Comparison of ENCODE assay signal across 18 cellular contexts in genomic region chr12:88726806-88727722, GRCh38.
DNase-seq lines count a peak whose midpoint lies in the region; ATAC-seq, FAIRE-seq and TF ChIP-seq lines count a peak whose summit lies in the region.
"Had no signal": no experiment of that assay in that cellular context is flagged by ENCODE, and none has a peak within 500 bp of the region (broad histone marks: within the 10 kb centered on the region; RNA-seq: fewer than 3 reads in every experiment).

No MANE protein-coding gene starts in this region.

- CTCF ChIA-PET in HepG2 (lab: Yijun Ruan, JAX; ENCODE audit: low intra/inter-chr PET ratio, low total read pairs) = no interaction called here
- CTCF ChIA-PET in RWPE1 (lab: Yijun Ruan, JAX) = interaction anchor here (0.7 kb wide), 1 partner anchor 701 kb away, joined by 4 read pairs; no protein-coding TSS in a partner anchor

- H3K36me3 ChIP-seq in HepG2 (replicated peaks in 1 of 2; ENCODE audit: control insufficient read depth in 1 of 2, insufficient read depth in 2 of 2, low read length in 2 of 2) = no peaks in the 10 kb centered on the region
- H3K36me3 ChIP-seq in right lobe of liver = no peaks in the 10 kb centered on the region
- H3K36me3 ChIP-seq in fibroblast of lung (ENCODE audit: control insufficient read depth, insufficient read depth, low read length) = no peaks in the 10 kb centered on the region
- H3K36me3 ChIP-seq in skeletal muscle satellite cell (ENCODE audit: insufficient read depth, low read length) = no peaks in the 10 kb centered on the region
- H3K36me3 ChIP-seq in gastrocnemius medialis = no peaks in the 10 kb centered on the region
- H3K36me3 ChIP-seq: BLaER1, suprapubic skin, vagina had no signal

- no TSS peak for BruUV-seq in HepG2 (replicated peaks; lab: Mats Ljungman, UMichigan)

- H4K20me1 ChIP-seq in HepG2 (ENCODE audit: insufficient read depth, low read length) = no peaks in the 10 kb centered on the region
- H4K20me1 ChIP-seq in fibroblast of lung (ENCODE audit: control insufficient read depth, extremely low read depth, insufficient read depth, low read length) = no peaks in the 10 kb centered on the region
- H4K20me1 ChIP-seq: BLaER1 had no signal

- WGBS in HepG2 (ENCODE audit: low lambda C conversion rate) = 30% methylated on average over 3 of the region's 3 CpGs
- 77% methylated on average over 2 of the region's 3 CpGs for WGBS in right lobe of liver (ENCODE audit: insufficient coverage, low coverage, low lambda C conversion rate, missing lambda C conversion rate)

- TF ChIP-seq CTCF in HepG2 (CRISPR knock-in tag; IDR thresholded peaks at IDR 0.05) = no peak
- no peak for TF ChIP-seq CTCF in right lobe of liver (IDR thresholded peaks at IDR 0.05)
- no peak for TF ChIP-seq CTCF in RWPE1 (conservative IDR thresholded peaks at IDR 0.05; ENCODE audit: low read depth)
- no peak for TF ChIP-seq CTCF in fibroblast of lung (conservative IDR thresholded peaks at IDR 0.05 in 1 of 2, IDR thresholded peaks at IDR 0.05 in 1 of 2; ENCODE audit: low read depth in 1 of 2, low read length in 2 of 2)
- no peak for TF ChIP-seq CTCF in gastrocnemius medialis (IDR thresholded peaks at IDR 0.05 in 4 of 5, conservative IDR thresholded peaks at IDR 0.05 in 1 of 5)

- DNase-seq in HepG2 (ENCODE audit: low spot score) = no peak
- no peak for DNase-seq in right lobe of liver
- DNase-seq in RWPE1 (ENCODE audit: low spot score) = peak; percentile 8
- peak; percentile 32 to 39 for DNase-seq in fibroblast of lung (ENCODE audit: low read depth in 2 of 2)
- DNase-seq in left lobe of liver (ENCODE audit: low spot score) = no peak
- no peak for DNase-seq in gastrocnemius medialis
- DNase-seq: 8988T, Calu3, NCI-H1092 treated with DMSO at 0.1 percent for 48 hours, NCI-H510A, right cardiac atrium had no signal

- no peak overlapping the region for H3K4me2 ChIP-seq in HepG2 (ENCODE audit: low read depth, low read length)
- peak overlapping the region; percentile 7 for H3K4me2 ChIP-seq in fibroblast of lung (ENCODE audit: extremely low read depth, insufficient read depth, low read length)
- peak overlapping the region; percentile 66 for H3K4me2 ChIP-seq in skeletal muscle satellite cell (ENCODE audit: low read length)
- H3K4me2 ChIP-seq: BLaER1 had no signal

- H3K79me2 ChIP-seq in HepG2 (ENCODE audit: insufficient read depth, low read length) = no peaks in the 10 kb centered on the region
- H3K79me2 ChIP-seq in fibroblast of lung (ENCODE audit: control insufficient read depth, insufficient read depth, low read length) = no peaks in the 10 kb centered on the region

- H3K9me3 ChIP-seq in HepG2 (ENCODE audit: low read length) (no peaks in the 10 kb centered on the region), right lobe of liver (no peaks in the 10 kb centered on the region), fibroblast of lung (ENCODE audit: control insufficient read depth, insufficient read depth, low read depth, low read length) (no peaks in the 10 kb centered on the region), skeletal muscle satellite cell (replicated peaks; ENCODE audit: low read length) (no peaks in the 10 kb centered on the region), gastrocnemius medialis (no peaks in the 10 kb centered on the region)
- H3K9me3 ChIP-seq: BLaER1, suprapubic skin, vagina had no signal

- in situ Hi-C loops in HepG2 (cut with HindIII; ENCODE audit: extremely low pct_ligation_motif_present, low pct_unique_long_range_greater_than_20kb) (no loop called here), gastrocnemius medialis (cut with MboI; ENCODE audit: low sequenced_read_pairs in 4 of 4) (no loop called here)

- no peak for TF ChIP-seq RAD21 in HepG2 (CRISPR knock-in tag; IDR thresholded peaks at IDR 0.05)

- no peaks in the 10 kb centered on the region; a peak in 1 of 5 replicates for H3K27me3 ChIP-seq in HepG2 (ENCODE audit: control insufficient read depth in 1 of 2, insufficient read depth in 2 of 2, low read length in 2 of 2)
- no peaks in the 10 kb centered on the region for H3K27me3 ChIP-seq in right lobe of liver
- H3K27me3 ChIP-seq in fibroblast of lung (ENCODE audit: control insufficient read depth, insufficient read depth, low read length) = no peaks in the 10 kb centered on the region
- no peaks in the 10 kb centered on the region for H3K27me3 ChIP-seq in skeletal muscle satellite cell (ENCODE audit: control insufficient read depth, insufficient read depth, low read length)
- no peaks in the 10 kb centered on the region for H3K27me3 ChIP-seq in gastrocnemius medialis
- H3K27me3 ChIP-seq: BLaER1, suprapubic skin, vagina had no signal

- no peak overlapping the region for H3K4me3 ChIP-seq in HepG2 (replicated peaks in 1 of 3; ENCODE audit: insufficient read depth in 1 of 3, low read depth in 2 of 3, low read length in 3 of 3)
- H3K4me3 ChIP-seq in right lobe of liver = no peak overlapping the region
- H3K4me3 ChIP-seq in fibroblast of lung (replicated peaks in 1 of 4; ENCODE audit: control extremely low read depth in 1 of 4, insufficient read depth in 1 of 4, low read depth in 3 of 4, low read length in 4 of 4) = no peak overlapping the region
- peak overlapping the region; percentile 48 for H3K4me3 ChIP-seq in skeletal muscle satellite cell (ENCODE audit: low read length)
- H3K4me3 ChIP-seq in gastrocnemius medialis = no peak overlapping the region
- H3K4me3 ChIP-seq: BLaER1, coronary artery, suprapubic skin, vagina had no signal

- H2AFZ ChIP-seq in HepG2 (ENCODE audit: low read length) (no peak overlapping the region), fibroblast of lung (ENCODE audit: low read length) (peak overlapping the region; percentile 69)

- no peak for ATAC-seq in HepG2
- ATAC-seq in right lobe of liver = no peak
- no peak for ATAC-seq in left lobe of liver
- ATAC-seq in gastrocnemius medialis = no peak
- ATAC-seq in HG02678 (IDR thresholded peaks at IDR 0.05; ENCODE audit: unreplicated experiment) = no peak
- ATAC-seq: right cardiac atrium had no signal

- POLR2A ChIA-PET in HepG2 (lab: Yijun Ruan, JAX) (no interaction called here), RWPE1 (lab: Yijun Ruan, JAX; ENCODE audit: low non-redundant PET) (no interaction called here)

- H3K9ac ChIP-seq in HepG2 (ENCODE audit: insufficient read depth, low read depth, low read length) (no peak overlapping the region), fibroblast of lung (ENCODE audit: insufficient read depth, low read length) (no peak overlapping the region), skeletal muscle satellite cell (ENCODE audit: low read depth, low read length) (no peak overlapping the region)
- H3K9ac ChIP-seq: BLaER1 had no signal

- no peak for FAIRE-seq in HepG2 (lab: Jason Lieb, UNC)
- FAIRE-seq: frontal cortex had no signal

- intact Hi-C loops in HepG2 (cut with micrococcal nuclease; ENCODE audit: unreplicated experiment) = no loop called here
- intact Hi-C loops in right lobe of liver (cut with DNase I) = no loop called here
- intact Hi-C loops in gastrocnemius medialis (cut with DNase I; ENCODE audit: low total_unique reads) = no loop called here

- H3K27ac ChIP-seq in HepG2 (ENCODE audit: extremely low read length, insufficient read depth, low read length) (no peak overlapping the region), right lobe of liver (no peak overlapping the region), RWPE1 (no peak overlapping the region), fibroblast of lung (ENCODE audit: insufficient read depth, low read length) (peak overlapping the region; percentile 50), gastrocnemius medialis (no peak overlapping the region)
- H3K27ac ChIP-seq: BLaER1, coronary artery, suprapubic skin, vagina had no signal

- TF ChIP-seq EP300 in HepG2 (IDR thresholded peaks at IDR 0.05; ENCODE audit: low read depth in 2 of 2, low read length in 2 of 2) (no peak), HepG2 (CRISPR knock-in tag; IDR thresholded peaks at IDR 0.05; ENCODE audit: borderline replicate concordance) (no peak)

- TF ChIP-seq POLR2A in HepG2 (IDR thresholded peaks at IDR 0.05; ENCODE audit: insufficient read depth in 1 of 2, low read depth in 2 of 2, low read length in 2 of 2) (no peak), right lobe of liver (IDR thresholded peaks at IDR 0.05) (no peak), gastrocnemius medialis (IDR thresholded peaks at IDR 0.05) (no peak)

- H3K4me1 ChIP-seq in HepG2 (ENCODE audit: insufficient read depth, low read length) (no peaks in the 10 kb centered on the region), right lobe of liver (no peaks in the 10 kb centered on the region), fibroblast of lung (ENCODE audit: control insufficient read depth, extremely low read depth, insufficient read depth, low read length) (no peaks in the 10 kb centered on the region), skeletal muscle satellite cell (ENCODE audit: control insufficient read depth, insufficient read depth, low read length) (peaks cover 11% of the 10 kb centered on the region), gastrocnemius medialis (no peaks in the 10 kb centered on the region)
- H3K4me1 ChIP-seq: BLaER1, vagina had no signal

TF ChIP-seq in HepG2, 621 proteins besides CTCF, POLR2A, EP300 and RAD21:
- no peak for TF ChIP-seq ZNF124 (CRISPR knock-in tag; IDR thresholded peaks at IDR 0.05)
- peak; percentile 64 for TF ChIP-seq ATF7 (IDR thresholded peaks at IDR 0.05)
- TF ChIP-seq ATF7 (CRISPR knock-in tag; IDR thresholded peaks at IDR 0.05) = no peak
- no peak for TF ChIP-seq ZNF878 (CRISPR knock-in tag; IDR thresholded peaks at IDR 0.05)
TF ChIP-seq in HepG2: peak in this region for 1.

Comparison
In these comparisons a context has a peak if more than half of its experiments do, and no peak if none do; other contexts are left out.
1. DNase-seq: peak in RWPE1 (single experiment) and fibroblast of lung (2 of 2); none in HepG2 (single experiment), right lobe of liver (0 of 3), left lobe of liver (single experiment) and gastrocnemius medialis (0 of 2).